ENCODE assay signal across 1 cellular context in genomic region chr11:79421820-79422219, GRCh38.
TF ChIP-seq lines count a peak whose summit lies in the region.

No MANE protein-coding gene starts in this region.

TF ChIP-seq in GM23338, 12 proteins besides CTCF, POLR2A, EP300 and RAD21 (continued from another document):
- TF ChIP-seq REST (IDR thresholded peaks at IDR 0.05; ENCODE audit: unreplicated experiment) (no peak), ZNF331 (CRISPR knock-in tag; IDR thresholded peaks at IDR 0.05; ENCODE audit: low read depth) (no peak), ETS1 (IDR thresholded peaks at IDR 0.05) (no peak), STAT1 (IDR thresholded peaks at IDR 0.05; ENCODE audit: unreplicated experiment) (no peak), POLR2AphosphoS5 (IDR thresholded peaks at IDR 0.05; ENCODE audit: low read depth) (no peak), EZH2phosphoT487 (IDR thresholded peaks at IDR 0.05; ENCODE audit: unreplicated experiment) (no peak)
